9 cellular contexts compared by ENCODE assay signal in the genomic region with DNA sequence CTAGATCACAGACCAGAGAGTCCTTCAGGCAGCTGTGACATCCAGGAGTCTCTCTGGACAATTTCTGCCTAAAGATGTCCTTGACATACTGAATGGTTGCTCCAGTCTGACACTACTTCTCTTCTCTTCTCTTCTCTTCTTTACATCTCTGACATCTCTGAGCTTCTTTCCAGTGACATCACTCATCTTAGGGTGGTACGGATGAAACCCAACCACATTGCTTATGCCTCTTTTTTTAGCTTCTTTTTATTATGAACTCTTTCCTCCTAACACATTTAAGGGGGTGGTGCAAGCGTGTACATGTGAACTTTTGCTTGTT. TPM values are rescaled to one million over a fixed set of nuclear protein-coding genes. Genes with fewer than 3 reads are reported as not detected.
A peak's percentile ranks its signal among the peaks of the same experiment; 100 is the strongest.
DNase-seq lines count a peak whose midpoint lies in the region; ATAC-seq and TF ChIP-seq lines count a peak whose summit lies in the region.
"Had no signal": no experiment of that assay in that cellular context is flagged by ENCODE, and none has a peak within 500 bp of the region (broad histone marks: within the 10 kb centered on the region; RNA-seq: fewer than 3 reads in every experiment).

No MANE protein-coding gene starts in this region.

- intact Hi-C loops in posterior vena cava (cut with DNase I) = no loop called here

- H4K8ac ChIP-seq in mesenchymal stem cell (ENCODE audit: low read length) = no peak overlapping the region

- H3K36me3 Mint-ChIP-seq in T-helper 17 cell (ENCODE audit: low read depth) = no peaks in the 10 kb centered on the region

- H2BK5ac ChIP-seq in mesenchymal stem cell (ENCODE audit: low read depth, low read length, poor library complexity, severe bottlenecking) = no peak overlapping the region

- no peak overlapping the region for H2BK12ac ChIP-seq in mesenchymal stem cell (ENCODE audit: low read length in 2 of 2)

- H3K18ac ChIP-seq in mesenchymal stem cell (ENCODE audit: low read depth in 1 of 2, low read length in 2 of 2) = no peak overlapping the region

- H2BK15ac ChIP-seq in mesenchymal stem cell (ENCODE audit: low read depth, poor library complexity, severe bottlenecking) = no peak overlapping the region

- no peak overlapping the region for H2AK5ac ChIP-seq in mesenchymal stem cell (ENCODE audit: low read length, severe bottlenecking)

- H3K36me3 ChIP-seq in mesenchymal stem cell (ENCODE audit: control insufficient read depth in 1 of 2, insufficient read depth in 2 of 2, low read depth in 1 of 2, low read length in 2 of 2) (no peaks in the 10 kb centered on the region), WERI-Rb-1 (no peaks in the 10 kb centered on the region)
- H3K36me3 ChIP-seq: neutrophil had no signal

- 91% methylated on average over 1 of the region's 2 CpGs for WGBS in mesenchymal stem cell

- H3K4ac ChIP-seq in mesenchymal stem cell (ENCODE audit: low read depth in 1 of 2, low read length in 2 of 2) = no peak overlapping the region

- H3K4me3 Mint-ChIP-seq in T-helper 17 cell = peak overlapping the region; percentile 55

- no peaks in the 10 kb centered on the region for H3K27me3 ChIP-seq in mesenchymal stem cell (ENCODE audit: control insufficient read depth in 1 of 2, insufficient read depth in 1 of 2, low read length in 2 of 2)
- H3K27me3 ChIP-seq in WERI-Rb-1 (ENCODE audit: insufficient read depth, low read depth, severe bottlenecking) = no peaks in the 10 kb centered on the region
- H3K27me3 ChIP-seq: neutrophil had no signal

- H3K9me3 ChIP-seq in T-helper 17 cell (ENCODE audit: control insufficient read depth, low read length, poor library complexity, severe bottlenecking) = no peaks in the 10 kb centered on the region
- no peaks in the 10 kb centered on the region for H3K9me3 ChIP-seq in mesenchymal stem cell (ENCODE audit: control insufficient read depth, low read length)
- no peaks in the 10 kb centered on the region for H3K9me3 ChIP-seq in WERI-Rb-1 (ENCODE audit: severe bottlenecking)
- H3K9me3 ChIP-seq: neutrophil had no signal

- H3K27ac ChIP-seq in mesenchymal stem cell (ENCODE audit: low read length, poor library complexity, severe bottlenecking) (no peak overlapping the region), WERI-Rb-1 (no peak overlapping the region)

- H3K14ac ChIP-seq in mesenchymal stem cell (ENCODE audit: low read length in 2 of 2) = no peak overlapping the region

- no peaks in the 10 kb centered on the region for H3K27me3 Mint-ChIP-seq in T-helper 17 cell

- ATAC-seq in GM18517 (IDR thresholded peaks at IDR 0.05; ENCODE audit: unreplicated experiment) (peak; percentile 28), GM21717 (IDR thresholded peaks at IDR 0.05; ENCODE audit: unreplicated experiment) (peak; percentile 34), T-helper 17 cell (no peak)

- DNase-seq in T-helper 17 cell (no peak), mesenchymal stem cell (no peak), WERI-Rb-1 (no peak), NCI-H2196 treated with DMSO at 0.1 percent for 48 hours (lab: John Stamatoyannopoulos, UW; ENCODE audit: unreplicated experiment) (no peak), posterior vena cava (ENCODE audit: low spot score) (no peak), nucleus accumbens (lab: John Stamatoyannopoulos, UW) (no peak)

- no peak overlapping the region for H3K23ac ChIP-seq in mesenchymal stem cell (ENCODE audit: low read length in 2 of 2)

- H3K27ac Mint-ChIP-seq in T-helper 17 cell = no peak overlapping the region

- H3K4me1 ChIP-seq in mesenchymal stem cell (ENCODE audit: control insufficient read depth, insufficient read depth, low read depth, low read length) = peaks cover 2% of the 10 kb centered on the region

- H3K4me3 ChIP-seq in mesenchymal stem cell (ENCODE audit: insufficient read depth in 1 of 2, low read depth in 1 of 2, low read length in 2 of 2) (peak overlapping the region in 1 of 2 experiments; percentile 67), WERI-Rb-1 (ENCODE audit: low read depth, low read length) (no peak overlapping the region)

- no peak overlapping the region for H2AFZ ChIP-seq in mesenchymal stem cell (ENCODE audit: low read depth, low read length)

- no peak overlapping the region for H4K91ac ChIP-seq in mesenchymal stem cell (ENCODE audit: low read length)

- peak overlapping the region; percentile 79 for H3K9ac ChIP-seq in mesenchymal stem cell (ENCODE audit: low read length)

- no peak overlapping the region for H3K4me2 ChIP-seq in mesenchymal stem cell (ENCODE audit: low read length, poor library complexity, severe bottlenecking)

- H2BK120ac ChIP-seq in mesenchymal stem cell (ENCODE audit: low read depth, low read length) = no peak overlapping the region

- H3K4me1 Mint-ChIP-seq in T-helper 17 cell = peaks cover 16% of the 10 kb centered on the region

- TF ChIP-seq CTCF in WERI-Rb-1 (IDR thresholded peaks at IDR 0.05; ENCODE audit: low read depth, low read length) = no peak

- no peaks in the 10 kb centered on the region for H3K79me1 ChIP-seq in mesenchymal stem cell (replicated peaks; ENCODE audit: low read length, poor library complexity, severe bottlenecking)

RNA-seq across cellular contexts. Expression of a gene that starts 39.4 kb away (rescaled TPM):
- total RNA-seq in T-helper 17 cell (10 to 100 TPM; 33.5 to 37.2 TPM), posterior vena cava (10 to 100 TPM; 25.1 to 29.4 TPM)
- polyA plus RNA-seq in mesenchymal stem cell (2013, experiment 1 of 2) = 30.5 TPM
- 30.8 TPM for polyA plus RNA-seq in mesenchymal stem cell (2013, experiment 2 of 2)
